Comparison of ENCODE assay signal across 11 cellular contexts in the genomic region with DNA sequence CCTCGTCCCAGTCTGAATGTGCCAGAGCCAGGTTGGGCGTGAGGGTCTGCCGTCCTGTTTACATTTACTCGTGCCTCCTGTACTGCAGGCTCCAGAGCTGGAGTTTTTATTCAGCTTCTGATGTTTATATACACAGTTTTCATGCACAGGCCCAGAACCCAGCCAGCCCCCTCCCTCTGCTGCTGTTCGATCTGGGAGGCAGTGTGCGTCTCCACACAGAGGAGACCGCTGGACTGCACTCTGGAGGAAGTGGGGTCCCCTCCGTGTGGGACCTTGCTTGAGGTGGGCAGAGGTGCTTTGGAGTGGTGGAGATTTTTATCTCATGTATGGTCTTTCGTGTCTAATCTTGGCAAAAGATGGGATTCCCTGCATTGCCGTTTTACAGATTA.
"Had no signal": no experiment of that assay in that cellular context is flagged by ENCODE, and none has a peak within 500 bp of the region (broad histone marks: within the 10 kb centered on the region; RNA-seq: fewer than 3 reads in every experiment).

No MANE protein-coding gene starts in this region.

- H3K4me3 ChIP-seq: ascending aorta, esophagus squamous epithelium, heart left ventricle, thoracic aorta had no signal

- H3K27me3 ChIP-seq: ascending aorta, heart left ventricle had no signal

- H3K9me3 Mint-ChIP-seq: stimulated activated naive CD8-positive, alpha-beta T cell treated with anti-CD3 and anti-CD28 coated beads, Interleukin-15, amount 100 ng/mL, for 72 hours had no signal

- H3K36me3 ChIP-seq: ascending aorta, esophagus squamous epithelium, heart left ventricle, thoracic aorta had no signal

- H3K27ac Mint-ChIP-seq: progenitor cell of endocrine pancreas; stimulated activated naive CD8-positive, alpha-beta T cell treated with anti-CD3 and anti-CD28 coated beads, Interleukin-15, amount 100 ng/mL, for 72 hours had no signal

- H3K27ac ChIP-seq: ascending aorta, foreskin keratinocyte, thoracic aorta had no signal

- ATAC-seq: stimulated activated naive CD8-positive, alpha-beta T cell treated with anti-CD3 and anti-CD28 coated beads, Interleukin-15, amount 100 ng/mL, for 72 hours had no signal

- H3K4me1 ChIP-seq: ascending aorta, foreskin keratinocyte had no signal

- DNase-seq: activated CD4-positive, alpha-beta T cell treated with anti-CD3 and anti-CD28 coated beads, Interleukin-2, amount 50 U/mL, for 4 hours; activated CD4-positive, CD25-positive, alpha-beta regulatory T cell treated with anti-CD3 and anti-CD28 coated beads, Interleukin-2, amount 50 U/mL, for 72 hours; activated T-cell treated with anti-CD3 and anti-CD28 coated beads, Interleukin-2, amount 50 U/mL, for 48 hours; esophagus squamous epithelium; stimulated activated CD4-positive, alpha-beta T cell treated with anti-CD3 and anti-CD28 coated beads, Interleukin-4, amount 100 ng/mL, for 4 hours; stimulated activated naive CD8-positive, alpha-beta T cell treated with anti-CD3 and anti-CD28 coated beads, Interleukin-15, amount 100 ng/mL, for 72 hours had no signal

- H3K9me3 ChIP-seq: ascending aorta, esophagus squamous epithelium, heart left ventricle, thoracic aorta had no signal
